Comparison of ENCODE assay signal across 31 cellular contexts in the genomic region with DNA sequence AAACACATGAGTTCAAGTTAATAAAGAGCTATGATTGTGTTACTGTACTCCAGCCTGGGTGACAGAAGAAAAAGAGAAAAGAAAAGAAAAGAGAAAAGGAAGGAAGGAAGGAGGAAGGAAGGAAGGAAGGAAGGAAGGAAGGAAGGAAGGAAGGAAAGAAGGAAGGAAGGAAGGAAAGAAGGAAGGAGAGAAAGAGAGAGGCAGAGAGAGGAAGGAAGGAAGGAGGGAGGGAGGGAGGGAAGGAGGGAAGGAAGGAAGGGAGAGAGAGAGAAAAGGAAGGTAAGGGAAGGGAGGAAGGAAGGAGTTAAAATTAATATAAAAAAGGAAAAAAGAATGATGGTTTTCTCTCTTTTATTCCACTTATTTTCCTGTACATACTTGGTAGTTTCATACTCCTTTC.
"Had no signal": no experiment of that assay in that cellular context is flagged by ENCODE, and none has a peak within 500 bp of the region (broad histone marks: within the 10 kb centered on the region; RNA-seq: fewer than 3 reads in every experiment).

No MANE protein-coding gene starts in this region.

- H3K4me2 ChIP-seq: smooth muscle cell had no signal

- H3K27me3 Mint-ChIP-seq: natural killer cell treated with Interleukin-12 subunit alpha and Interleukin-12 subunit beta and Interleukin-15 and Interleukin-18, amount 100 ng/mL, for 72 hours; stimulated activated naive CD8-positive, alpha-beta T cell treated with anti-CD3 and anti-CD28 coated beads, Interleukin-15, amount 100 ng/mL, for 72 hours had no signal

- H3K9me3 Mint-ChIP-seq: naive thymus-derived CD8-positive, alpha-beta T cell; natural killer cell treated with Interleukin-12 subunit alpha and Interleukin-12 subunit beta and Interleukin-15 and Interleukin-18, amount 100 ng/mL, for 72 hours; nephron progenitor cell; neural crest cell; stimulated activated memory B cell treated with anti-CD40 and anti-IgM and Interleukin-4, amounts not matched to agents 10 μg/mL and 1 μg/mL and 100 μg/mL, for 72 hours; stimulated activated naive CD8-positive, alpha-beta T cell treated with anti-CD3 and anti-CD28 coated beads, Interleukin-15, amount 100 ng/mL, for 72 hours; type B pancreatic cell had no signal

- H3K36me3 Mint-ChIP-seq: naive thymus-derived CD8-positive, alpha-beta T cell; natural killer cell treated with Interleukin-12 subunit alpha and Interleukin-12 subunit beta and Interleukin-15 and Interleukin-18, amount 100 ng/mL, for 72 hours; stimulated activated memory B cell treated with anti-CD40 and anti-IgM and Interleukin-4, amounts not matched to agents 10 μg/mL and 1 μg/mL and 100 μg/mL, for 72 hours; type B pancreatic cell had no signal

- H3K27ac ChIP-seq: neutrophil, pancreas, prostate gland, skin epidermis, spleen, suprapubic skin, testis, tibial artery, transverse colon, upper lobe of right lung, uterus had no signal

- DNase-seq: naive thymus-derived CD8-positive, alpha-beta T cell; nephron progenitor cell; nucleus accumbens; pancreas; retina; right cardiac atrium; spleen; stimulated activated CD4-positive, alpha-beta T cell treated with anti-CD3 and anti-CD28 coated beads, Interleukin-12 subunit alpha, Interleukin-12 subunit beta, amount 100 ng/mL, for 4 hours; stimulated activated CD4-positive, alpha-beta T cell treated with anti-CD3 and anti-CD28 coated beads, Interleukin-1b, Interleukin-23, amount 100 ng/mL, for 48 hours; stimulated activated CD4-positive, alpha-beta T cell treated with anti-CD3 and anti-CD28 coated beads, Interleukin-4, amount 100 ng/mL, for 1 hour; stimulated activated CD4-positive, alpha-beta T cell treated with anti-CD3 and anti-CD28 coated beads, Interleukin-4, amount 100 ng/mL, for 4 hours; stimulated activated CD8-positive, alpha-beta memory T cell treated with anti-CD3 and anti-CD28 coated beads, Interleukin-4, amount 100 ng/mL, for 48 hours; stimulated activated naive CD4-positive, alpha-beta T cell; stimulated activated naive CD8-positive, alpha-beta T cell treated with anti-CD3 and anti-CD28 coated beads, Interleukin-15, amount 100 ng/mL, for 72 hours; stimulated activated naive CD8-positive, alpha-beta T cell treated with anti-CD3 and anti-CD28 coated beads, Interleukin-15, Interleukin-2, amounts not matched to agents 100 U/mL and 50 U/mL, for 24 hours; substantia nigra; testis; tibial artery; transverse colon; upper lobe of right lung; uterus had no signal

- H3K4me3 Mint-ChIP-seq: naive thymus-derived CD8-positive, alpha-beta T cell; natural killer cell treated with Interleukin-12 subunit alpha and Interleukin-12 subunit beta and Interleukin-15 and Interleukin-18, amount 100 ng/mL, for 72 hours; nephron progenitor cell; neural crest cell; stimulated activated memory B cell treated with anti-CD40 and anti-IgM and Interleukin-4, amounts not matched to agents 10 μg/mL and 1 μg/mL and 100 μg/mL, for 72 hours; stimulated activated naive CD8-positive, alpha-beta T cell treated with anti-CD3 and anti-CD28 coated beads, Interleukin-15, amount 100 ng/mL, for 72 hours; type B pancreatic cell had no signal

- H3K4me3 ChIP-seq: pancreas, prostate gland, skin epidermis, smooth muscle cell, spleen, suprapubic skin, testis, tibial artery, transverse colon, upper lobe of right lung, uterus had no signal

- H3K4me1 ChIP-seq: pancreas, prostate gland, testis, tibial artery, upper lobe of right lung, uterus had no signal

- H3K27me3 ChIP-seq: spleen, testis, upper lobe of right lung, uterus had no signal

- H3K36me3 ChIP-seq: neutrophil, pancreas, prostate gland, spleen, suprapubic skin, tibial artery, transverse colon, upper lobe of right lung, uterus had no signal

- H3K9me3 ChIP-seq: neutrophil, pancreas, prostate gland, spleen, suprapubic skin, testis, tibial artery, transverse colon, upper lobe of right lung, uterus had no signal

- FAIRE-seq: pancreas had no signal

- ATAC-seq: naive thymus-derived CD8-positive, alpha-beta T cell; natural killer cell treated with Interleukin-12 subunit alpha and Interleukin-12 subunit beta and Interleukin-15 and Interleukin-18, amount 100 ng/mL, for 72 hours; pancreas; right cardiac atrium; sciatic nerve; stimulated activated memory B cell treated with anti-CD40 and anti-IgM and Interleukin-4, amounts not matched to agents 10 μg/mL and 1 μg/mL and 100 μg/mL, for 72 hours; stimulated activated naive CD8-positive, alpha-beta T cell treated with anti-CD3 and anti-CD28 coated beads, Interleukin-15, amount 100 ng/mL, for 72 hours; stimulated activated naive CD8-positive, alpha-beta T cell treated with anti-CD3 and anti-CD28 coated beads, Interleukin-15, Interleukin-2, amounts not matched to agents 100 U/mL and 50 U/mL, for 24 hours; upper lobe of right lung had no signal

- H3K27ac Mint-ChIP-seq: natural killer cell treated with Interleukin-12 subunit alpha and Interleukin-12 subunit beta and Interleukin-15 and Interleukin-18, amount 100 ng/mL, for 72 hours; nephron progenitor cell; stimulated activated memory B cell treated with anti-CD40 and anti-IgM and Interleukin-4, amounts not matched to agents 10 μg/mL and 1 μg/mL and 100 μg/mL, for 72 hours; stimulated activated naive CD8-positive, alpha-beta T cell treated with anti-CD3 and anti-CD28 coated beads, Interleukin-15, amount 100 ng/mL, for 72 hours; type B pancreatic cell had no signal
